In the genomic region with DNA sequence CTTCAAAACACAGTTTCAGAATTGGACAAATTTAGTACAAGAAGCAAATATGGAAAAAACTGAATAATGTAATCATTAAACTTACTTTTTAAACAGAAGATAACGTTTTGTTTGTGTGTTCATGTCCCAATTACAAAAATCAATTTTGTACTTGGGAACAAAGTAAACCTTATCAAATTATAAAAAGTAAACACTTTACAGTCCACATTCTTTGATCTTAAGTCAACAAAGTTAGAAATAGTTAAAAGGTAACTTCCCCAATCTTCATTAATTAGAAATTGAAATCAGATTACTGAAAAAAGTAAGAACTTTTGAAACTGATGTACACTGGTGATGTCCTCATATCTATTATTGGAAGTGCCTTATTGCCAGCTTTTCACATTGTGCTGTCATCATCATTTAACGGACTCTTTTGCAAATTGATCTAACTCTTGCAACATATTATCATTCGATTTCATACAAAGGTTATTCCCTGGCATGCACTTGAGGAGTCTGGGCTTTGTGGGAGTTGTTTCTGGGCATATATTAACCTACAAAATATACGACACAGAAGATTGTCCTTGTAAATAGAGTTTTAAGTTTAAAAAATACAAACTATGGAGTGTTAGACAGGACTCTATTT, we compare ENCODE assay signal across 1 cellular context.
A peak's percentile ranks its signal among the peaks of the same experiment; 100 is the strongest.
TF ChIP-seq lines count a peak whose summit lies in the region.

No MANE protein-coding gene starts in this region.

TF ChIP-seq in HepG2, 621 proteins besides CTCF, POLR2A, EP300 and RAD21 (continued from another document):
- TF ChIP-seq, protein P1, sequence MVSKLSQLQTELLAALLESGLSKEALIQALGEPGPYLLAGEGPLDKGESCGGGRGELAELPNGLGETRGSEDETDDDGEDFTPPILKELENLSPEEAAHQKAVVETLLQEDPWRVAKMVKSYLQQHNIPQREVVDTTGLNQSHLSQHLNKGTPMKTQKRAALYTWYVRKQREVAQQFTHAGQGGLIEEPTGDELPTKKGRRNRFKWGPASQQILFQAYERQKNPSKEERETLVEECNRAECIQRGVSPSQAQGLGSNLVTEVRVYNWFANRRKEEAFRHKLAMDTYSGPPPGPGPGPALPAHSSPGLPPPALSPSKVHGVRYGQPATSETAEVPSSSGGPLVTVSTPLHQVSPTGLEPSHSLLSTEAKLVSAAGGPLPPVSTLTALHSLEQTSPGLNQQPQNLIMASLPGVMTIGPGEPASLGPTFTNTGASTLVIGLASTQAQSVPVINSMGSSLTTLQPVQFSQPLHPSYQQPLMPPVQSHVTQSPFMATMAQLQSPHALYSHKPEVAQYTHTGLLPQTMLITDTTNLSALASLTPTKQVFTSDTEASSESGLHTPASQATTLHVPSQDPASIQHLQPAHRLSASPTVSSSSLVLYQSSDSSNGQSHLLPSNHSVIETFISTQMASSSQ (IDR thresholded peaks at IDR 0.05; ENCODE audit: low read depth) = peak; percentile 23; the same call in 1 of the 2 replicates
- TF ChIP-seq, protein P1 (CRISPR knock-in tag; IDR thresholded peaks at IDR 0.05; ENCODE audit: borderline replicate concordance) = no peak
- TF ChIP-seq FOXP1 (IDR thresholded peaks at IDR 0.05) (no peak), FOXP1 (CRISPR knock-in tag; IDR thresholded peaks at IDR 0.05) (0 out of 2 replicates have a peak, but pooled peaks have one; percentile 25), ZNF225 (CRISPR knock-in tag; IDR thresholded peaks at IDR 0.05) (no peak)
